19 cellular contexts compared by ENCODE assay signal in genomic region chr1:58753431-58753866, GRCh38. TPM values are rescaled to one million over a fixed set of nuclear protein-coding genes. Genes with fewer than 3 reads are reported as not detected.
DNase-seq lines count a peak whose midpoint lies in the region; ATAC-seq, FAIRE-seq and TF ChIP-seq lines count a peak whose summit lies in the region.
"Had no signal": no experiment of that assay in that cellular context is flagged by ENCODE, and none has a peak within 500 bp of the region (broad histone marks: within the 10 kb centered on the region; RNA-seq: fewer than 3 reads in every experiment).

No MANE protein-coding gene starts in this region.

- no peak overlapping the region for H3K9ac ChIP-seq in astrocyte (ENCODE audit: low read length)

- H3F3A ChIP-seq in GM23338 (replicated peaks; ENCODE audit: low read depth): no peaks in the 10 kb centered on the region

- H3K4me1 Mint-ChIP-seq in GM23338 (peaks cover 10% of the 10 kb centered on the region), astrocyte (ENCODE audit: low read depth, unreplicated experiment) (peaks cover 35% of the 10 kb centered on the region)
- H3K4me1 Mint-ChIP-seq in CD4-positive, alpha-beta memory T cell: peaks cover 35 to 57% (median 45%) of the 10 kb centered on the region in 4 donors
- peaks cover 44% of the 10 kb centered on the region for H3K4me1 Mint-ChIP-seq in activated CD4-positive, alpha-beta T cell treated with anti-CD3 and anti-CD28 coated beads, Interleukin-2, amount 10 ng/mL, durations not matched to agents 7 days and 5 days

- no peaks in the 10 kb centered on the region for H3K79me2 ChIP-seq in GM23338 (replicated peaks; ENCODE audit: insufficient read depth)
- no peaks in the 10 kb centered on the region for H3K79me2 ChIP-seq in astrocyte (ENCODE audit: insufficient read depth, low read length)

- no peaks in the 10 kb centered on the region for H3K9me3 Mint-ChIP-seq in GM23338
- H3K9me3 Mint-ChIP-seq in astrocyte (ENCODE audit: unreplicated experiment): no peaks in the 10 kb centered on the region
- H3K9me3 Mint-ChIP-seq in CD4-positive, alpha-beta memory T cell: no peaks in the 10 kb centered on the region
- no peaks in the 10 kb centered on the region for H3K9me3 Mint-ChIP-seq in activated CD4-positive, alpha-beta T cell treated with anti-CD3 and anti-CD28 coated beads, Interleukin-2, amount 10 ng/mL, durations not matched to agents 7 days and 5 days
- H3K9me3 Mint-ChIP-seq: central memory CD8-positive, alpha-beta T cell had no signal

- 50 to 64% methylated on average over 3 to 4 of the region's 4 CpGs for WGBS in gastroesophageal sphincter (ENCODE audit: low coverage in 1 of 2), 2 donors
- 56% methylated on average over 4 of the region's 4 CpGs for WGBS in prostate gland

- H3K36me3 Mint-ChIP-seq in GM23338 (ENCODE audit: low read depth): no peaks in the 10 kb centered on the region
- H3K36me3 Mint-ChIP-seq in astrocyte (ENCODE audit: low read depth, unreplicated experiment): no peaks in the 10 kb centered on the region
- no peaks in the 10 kb centered on the region for H3K36me3 Mint-ChIP-seq in CD4-positive, alpha-beta memory T cell
- H3K36me3 Mint-ChIP-seq in activated CD4-positive, alpha-beta T cell treated with anti-CD3 and anti-CD28 coated beads, Interleukin-2, amount 10 ng/mL, durations not matched to agents 7 days and 5 days (ENCODE audit: low read depth): peaks cover 3% of the 10 kb centered on the region

- no peak for ATAC-seq in GM23338
- no peak for ATAC-seq in gastroesophageal sphincter
- no peak for ATAC-seq in GM19328 (IDR thresholded peaks at IDR 0.05; ENCODE audit: unreplicated experiment)
- ATAC-seq: activated CD8-positive, alpha-beta T cell treated with anti-CD3 and anti-CD28 coated beads for 36 hours had no signal

- H3K27me3 ChIP-seq in GM23338 (ENCODE audit: insufficient read depth): no peaks in the 10 kb centered on the region
- H3K27me3 ChIP-seq in astrocyte (ENCODE audit: insufficient read depth, low read length): no peaks in the 10 kb centered on the region
- H3K27me3 ChIP-seq in gastroesophageal sphincter: no peaks in the 10 kb centered on the region
- no peaks in the 10 kb centered on the region for H3K27me3 ChIP-seq in prostate gland (replicated peaks; ENCODE audit: insufficient read depth)
- H3K27me3 ChIP-seq in CD4-positive, alpha-beta memory T cell (ENCODE audit: insufficient read depth, low read length): no peaks in the 10 kb centered on the region
- H3K27me3 ChIP-seq: testis had no signal

- CTCF ChIA-PET in CD4-positive, alpha-beta memory T cell (lab: Charles Lee; ENCODE audit: partially characterized antibody): interaction anchor here (1.2 to 3.9 kb wide), 2 partner anchors 14 to 945 kb away, joined by 3 to 16 read pairs; no protein-coding TSS in a partner anchor
- CTCF ChIA-PET in activated CD4-positive, alpha-beta T cell treated with anti-CD3 and anti-CD28 coated beads, Interleukin-2, amount 10 ng/mL, durations not matched to agents 7 days and 5 days (lab: Charles Lee): no interaction called here

- POLR2A ChIA-PET in CD4-positive, alpha-beta memory T cell (lab: Charles Lee; ENCODE audit: partially characterized antibody): interaction anchor here (4.6 kb wide), 1 partner anchor 30 kb away, joined by 60 read pairs; the partner anchor contains the start of gene JUN
- POLR2A ChIA-PET in activated CD4-positive, alpha-beta T cell treated with anti-CD3 and anti-CD28 coated beads, Interleukin-2, amount 10 ng/mL, durations not matched to agents 7 days and 5 days (lab: Charles Lee): no interaction called here

- H3K4me3 ChIP-seq in GM23338: no peak overlapping the region
- no peak overlapping the region for H3K4me3 ChIP-seq in astrocyte (ENCODE audit: insufficient read depth, low read depth, low read length)
- no peak overlapping the region for H3K4me3 ChIP-seq in gastroesophageal sphincter
- H3K4me3 ChIP-seq in prostate gland: no peak overlapping the region
- H3K4me3 ChIP-seq in CD4-positive, alpha-beta memory T cell (ENCODE audit: low read length in 2 of 2): no peak overlapping the region
- H3K4me3 ChIP-seq: testis had no signal

- no peak for TF ChIP-seq POLR2A in gastroesophageal sphincter (IDR thresholded peaks at IDR 0.05)
- no peak for TF ChIP-seq POLR2A in prostate gland (IDR thresholded peaks at IDR 0.05)

- no peak for TF ChIP-seq EP300 in gastroesophageal sphincter (IDR thresholded peaks at IDR 0.05)

- FAIRE-seq in astrocyte (lab: Jason Lieb, UNC): no peak
- FAIRE-seq: D721Med had no signal

- DNase-seq in GM23338 (ENCODE audit: low spot score) (no peak), astrocyte (ENCODE audit: low read depth) (no peak), prostate gland (ENCODE audit: low spot score) (no peak)
- DNase-seq in effector CD4-positive, alpha-beta T cell: no peak
- no peak for DNase-seq in CD4-positive, alpha-beta memory T cell
- no peak for DNase-seq in activated CD4-positive, alpha-beta T cell treated with anti-CD3 and anti-CD28 coated beads, Interleukin-2, amount 10 ng/mL, durations not matched to agents 7 days and 5 days
- DNase-seq: activated naive CD4-positive, alpha-beta T cell treated with Interleukin-2 at 50 U/mL for 16 hours; amniotic stem cell; C1 segment of cervical spinal cord; glutamatergic neuron; Kasumi-1; NCI-H2029 treated with DMSO at 0.1 percent for 48 hours; NCI-H526 had no signal

- no peaks in the 10 kb centered on the region for H3K36me3 ChIP-seq in GM23338 (ENCODE audit: insufficient read depth)
- H3K36me3 ChIP-seq in astrocyte (ENCODE audit: insufficient read depth, low read length): no peaks in the 10 kb centered on the region
- no peaks in the 10 kb centered on the region for H3K36me3 ChIP-seq in gastroesophageal sphincter
- H3K36me3 ChIP-seq in prostate gland: no peaks in the 10 kb centered on the region
- no peaks in the 10 kb centered on the region for H3K36me3 ChIP-seq in CD4-positive, alpha-beta memory T cell (ENCODE audit: insufficient read depth, low read length)

- H3K27ac ChIP-seq in GM23338 (ENCODE audit: low read depth) (no peak overlapping the region), astrocyte (ENCODE audit: low read depth, low read length) (no peak overlapping the region), gastroesophageal sphincter (peak overlapping the region in 3 of 4 donors; percentile 40 to 75 (median 65)), prostate gland (peak overlapping the region; percentile 19 to 60)
- H3K27ac ChIP-seq in CD4-positive, alpha-beta memory T cell (ENCODE audit: low read depth, low read length): no peak overlapping the region
- H3K27ac ChIP-seq: testis had no signal

- no peak overlapping the region for H3K4me2 ChIP-seq in GM23338
- H3K4me2 ChIP-seq in astrocyte (ENCODE audit: low read length): no peak overlapping the region

- peak overlapping the region; percentile 47; the same call in 1 of the 2 replicates for H2AFZ ChIP-seq in GM23338
- H2AFZ ChIP-seq in astrocyte (ENCODE audit: low read depth, low read length): peak overlapping the region; percentile 3

- no peak for TF ChIP-seq CTCF in GM23338 (conservative IDR thresholded peaks at IDR 0.05; ENCODE audit: low read depth in 2 of 2)
- TF ChIP-seq CTCF in astrocyte (IDR thresholded peaks at IDR 0.05; ENCODE audit: insufficient read depth, low read depth, low read length): no peak
- no peak for TF ChIP-seq CTCF in gastroesophageal sphincter (IDR thresholded peaks at IDR 0.05)
- no peak for TF ChIP-seq CTCF in prostate gland (IDR thresholded peaks at IDR 0.05)

- H3K4me1 ChIP-seq in GM23338 (ENCODE audit: insufficient read depth) (peaks cover 10% of the 10 kb centered on the region; the same call in 1 of the 2 replicates), astrocyte (ENCODE audit: insufficient read depth, low read length) (peaks cover 25% of the 10 kb centered on the region), gastroesophageal sphincter (peaks cover 0 to 43% (median 10%) of the 10 kb centered on the region in 3 donors), prostate gland (replicated peaks) (peaks cover 8% of the 10 kb centered on the region)
- peaks cover 35% of the 10 kb centered on the region for H3K4me1 ChIP-seq in CD4-positive, alpha-beta memory T cell (ENCODE audit: insufficient read depth, low read length)

- no peaks in the 10 kb centered on the region for H3K9me3 ChIP-seq in astrocyte (ENCODE audit: insufficient read depth, low read depth, low read length)
- no peaks in the 10 kb centered on the region for H3K9me3 ChIP-seq in gastroesophageal sphincter
- no peaks in the 10 kb centered on the region for H3K9me3 ChIP-seq in prostate gland
- no peaks in the 10 kb centered on the region for H3K9me3 ChIP-seq in CD4-positive, alpha-beta memory T cell (ENCODE audit: control insufficient read depth in 1 of 2, low read length in 2 of 2)
- H3K9me3 ChIP-seq: testis had no signal

- H3K9me2 ChIP-seq in GM23338 (ENCODE audit: insufficient read depth): peaks cover 13% of the 10 kb centered on the region; the same call in 1 of the 2 replicates

- H3K27ac Mint-ChIP-seq in GM23338 (no peak overlapping the region), astrocyte (ENCODE audit: unreplicated experiment) (peak overlapping the region; percentile 8)
- H3K27ac Mint-ChIP-seq in CD4-positive, alpha-beta memory T cell: no peak overlapping the region
- H3K27ac Mint-ChIP-seq in activated CD4-positive, alpha-beta T cell treated with anti-CD3 and anti-CD28 coated beads, Interleukin-2, amount 10 ng/mL, durations not matched to agents 7 days and 5 days: no peak overlapping the region

- H3K27me3 Mint-ChIP-seq in GM23338 (ENCODE audit: insufficient read depth, low read depth, poor library complexity) (no peaks in the 10 kb centered on the region), astrocyte (ENCODE audit: low read depth, unreplicated experiment) (no peaks in the 10 kb centered on the region)
- no peaks in the 10 kb centered on the region for H3K27me3 Mint-ChIP-seq in CD4-positive, alpha-beta memory T cell
- no peaks in the 10 kb centered on the region for H3K27me3 Mint-ChIP-seq in activated CD4-positive, alpha-beta T cell treated with anti-CD3 and anti-CD28 coated beads, Interleukin-2, amount 10 ng/mL, durations not matched to agents 7 days and 5 days
- H3K27me3 Mint-ChIP-seq: activated CD8-positive, alpha-beta T cell treated with anti-CD3 and anti-CD28 coated beads for 36 hours; central memory CD8-positive, alpha-beta T cell had no signal

- H4K20me1 ChIP-seq in GM23338 (replicated peaks; ENCODE audit: insufficient read depth) (no peaks in the 10 kb centered on the region), astrocyte (ENCODE audit: insufficient read depth, low read length) (no peaks in the 10 kb centered on the region)

- intact Hi-C loops in prostate gland (cut with DNase I): no loop called here
- intact Hi-C loops in CD4-positive, alpha-beta memory T cell (cut with micrococcal nuclease): no loop called here

- H3K4me3 Mint-ChIP-seq in GM23338: no peak overlapping the region
- H3K4me3 Mint-ChIP-seq in astrocyte (ENCODE audit: unreplicated experiment): no peak overlapping the region
- peak overlapping the region in 1 of 8 donors; percentile 9 for H3K4me3 Mint-ChIP-seq in CD4-positive, alpha-beta memory T cell
- no peak overlapping the region for H3K4me3 Mint-ChIP-seq in activated CD4-positive, alpha-beta T cell treated with anti-CD3 and anti-CD28 coated beads, Interleukin-2, amount 10 ng/mL, durations not matched to agents 7 days and 5 days
- H3K4me3 Mint-ChIP-seq: activated CD8-positive, alpha-beta T cell treated with anti-CD3 and anti-CD28 coated beads for 36 hours; central memory CD8-positive, alpha-beta T cell had no signal

RNA-seq across cellular contexts. Expression of gene JUN, which starts 30.4 kb away (rescaled TPM):
- 21.6 and 28.5 TPM in 2 replicates for total RNA-seq in GM23338 (2014; rRNA removed; shearing (Covaris generic))
- polyA plus RNA-seq in GM23338 (2016; fragmentation: Nextera tagmentation; extraction: Ambion mirVana): 19.6 and 23.3 TPM in 2 replicates
- total RNA-seq in astrocyte (100 and 101 TPM in 2 replicates), gastroesophageal sphincter (100 to 1,000 TPM; 102 to 145 (median 105) TPM), prostate gland (100 to 1,000 TPM; 154 to 303 TPM)
- total RNA-seq in CD4-positive, alpha-beta memory T cell: 10 to 100 TPM; 19.0 TPM
- 10 to 100 TPM; 40.4 to 56.7 TPM for polyA plus RNA-seq in CD4-positive, alpha-beta memory T cell
- 10 to 100 TPM; 30.1 to 35.6 TPM for total RNA-seq in activated CD4-positive, alpha-beta T cell treated with anti-CD3 and anti-CD28 coated beads, Interleukin-2, amount 10 ng/mL, durations not matched to agents 7 days and 5 days

RNA-seq across cellular contexts. Expression of gene MYSM1, which starts 53.6 kb away (rescaled TPM):
- 109 and 126 TPM in 2 replicates for total RNA-seq in GM23338 (2014; rRNA removed; shearing (Covaris generic))
- polyA plus RNA-seq in GM23338 (2016; fragmentation: Nextera tagmentation; extraction: Ambion mirVana): 66.0 and 70.3 TPM in 2 replicates
- total RNA-seq in astrocyte (32.3 and 38.1 TPM in 2 replicates), gastroesophageal sphincter (10 to 100 TPM in 3 of 4 donors, 1 to 10 TPM in 1; 8.5 to 26.5 (median 15.9) TPM), prostate gland (10 to 100 TPM; 15.8 to 24.6 TPM)
- 10 to 100 TPM; 56.1 to 66.6 TPM for total RNA-seq in CD4-positive, alpha-beta memory T cell
- polyA plus RNA-seq in CD4-positive, alpha-beta memory T cell: 1 to 10 TPM; 8.9 to 9.3 TPM
- total RNA-seq in activated CD4-positive, alpha-beta T cell treated with anti-CD3 and anti-CD28 coated beads, Interleukin-2, amount 10 ng/mL, durations not matched to agents 7 days and 5 days: 10 to 100 TPM; 45.8 to 47.4 TPM

Comparison
In these comparisons a context has a peak if more than half of its experiments do, and no peak if none do; other contexts are left out.
1. H3K27ac ChIP-seq: peak in gastroesophageal sphincter (3 of 4) and prostate gland (2 of 2); none in GM23338 (single experiment), astrocyte (single experiment) and CD4-positive, alpha-beta memory T cell (single experiment).